Comparison of ENCODE assay signal across 8 cellular contexts in the genomic region with DNA sequence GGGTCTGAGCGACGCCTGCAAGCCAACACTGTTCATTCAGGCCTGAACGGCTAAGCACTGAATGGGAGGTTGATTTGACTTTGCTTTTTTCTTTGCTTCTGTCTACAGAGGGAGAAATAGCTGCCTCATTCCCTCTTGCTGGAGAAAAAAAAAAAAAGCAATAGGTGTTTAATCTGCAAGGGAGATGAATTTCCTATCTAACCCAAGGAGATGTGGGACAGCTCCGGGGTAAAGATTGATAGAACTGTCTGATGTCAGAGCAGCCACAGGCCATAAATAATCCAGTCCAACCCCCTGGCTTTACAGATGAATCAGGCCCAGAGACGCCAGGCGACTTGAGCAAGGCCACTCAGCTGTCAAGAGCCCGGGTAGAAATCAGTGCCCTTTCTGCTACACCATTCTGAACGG.
DNase-seq lines count a peak whose midpoint lies in the region; ATAC-seq, FAIRE-seq and TF ChIP-seq lines count a peak whose summit lies in the region.

No MANE protein-coding gene starts in this region.

- FAIRE-seq in frontal cortex (lab: Jason Lieb, UNC) = no peak

- no peak overlapping the region for H2BK15ac ChIP-seq in mesendoderm (replicated peaks; ENCODE audit: low read depth)

- TF ChIP-seq CTCF in heart left ventricle (IDR thresholded peaks at IDR 0.05) (no peak), astrocyte of the cerebellum (IDR thresholded peaks at IDR 0.05; ENCODE audit: low read depth, low read length, missing control alignments) (no peak)

- no peaks in the 10 kb centered on the region for H3K27me3 ChIP-seq in heart left ventricle
- H3K27me3 ChIP-seq in mesendoderm (ENCODE audit: insufficient read depth, low read length, poor library complexity) = no peaks in the 10 kb centered on the region

- no peaks in the 10 kb centered on the region for H3K9me3 ChIP-seq in heart left ventricle

- no peak overlapping the region for H4K5ac ChIP-seq in mesendoderm (ENCODE audit: low read length)

- no peak overlapping the region for H2BK120ac ChIP-seq in mesendoderm (ENCODE audit: low read depth, low read length)

- peak overlapping the region; percentile 73 for H3K4me2 ChIP-seq in mesendoderm (ENCODE audit: low read length)

- 33 to 44% (median 41%) methylated on average over 8 of the region's 8 CpGs for WGBS in heart left ventricle, 4 donors
- no CpG with 5 or more reads among the region's 8 CpGs for WGBS in mesendoderm (ENCODE audit: extremely low coverage, insufficient coverage, low lambda C conversion rate)

- ATAC-seq in heart left ventricle (peak in 1 of 4 donors; percentile 4), Right ventricle myocardium inferior (no peak)

- no peak for TF ChIP-seq POLR2A in heart left ventricle (IDR thresholded peaks at IDR 0.05)

- in situ Hi-C loops in astrocyte of the cerebellum (cut with HindIII; ENCODE audit: low sequenced_read_pairs) = no loop called here

- H3K27ac ChIP-seq in heart left ventricle (peak overlapping the region; percentile 80 to 100 (median 94)), mesendoderm (ENCODE audit: low read depth, low read length) (peak overlapping the region; percentile 5)

- H3K4me1 ChIP-seq in heart left ventricle (peaks cover 0 to 37% (median 21%) of the 10 kb centered on the region in 12 donors), mesendoderm (ENCODE audit: control insufficient read depth, low read depth, low read length) (peaks cover 2% of the 10 kb centered on the region)

- H3K9ac ChIP-seq in mesendoderm (ENCODE audit: low read length) = peak overlapping the region; percentile 56

- no peaks in the 10 kb centered on the region for H3K79me1 ChIP-seq in mesendoderm (ENCODE audit: low read length)

- peak overlapping the region; percentile 17 for H2BK5ac ChIP-seq in mesendoderm (ENCODE audit: low read length)

- H2AK5ac ChIP-seq in mesendoderm (ENCODE audit: low read length) = no peak overlapping the region

- DNase-seq in heart left ventricle (no peak), Right ventricle myocardium inferior (ENCODE audit: missing footprints) (no peak), astrocyte of the cerebellum (ENCODE audit: low read depth) (no peak), mesendoderm (no peak), ureter (ENCODE audit: low spot score) (peak; percentile 41), occipital lobe (lab: John Stamatoyannopoulos, UW) (no peak), frontal cortex (ENCODE audit: low spot score in 2 of 2) (no peak), AG08395 (ENCODE audit: low spot score) (no peak)

- H3K56ac ChIP-seq in mesendoderm (ENCODE audit: low read length) = peak overlapping the region; percentile 73

- H3K36me3 ChIP-seq in heart left ventricle (no peaks in the 10 kb centered on the region), mesendoderm (ENCODE audit: control insufficient read depth, insufficient read depth, low read length) (no peaks in the 10 kb centered on the region)

- H3K4ac ChIP-seq in mesendoderm (ENCODE audit: low read depth, low read length) = no peak overlapping the region

- intact Hi-C loops in heart left ventricle (cut with DNase I) (loop anchor here in 6 of 10 donors (2.0 to 10.0 kb wide), 5 partner anchors 52 to 728 kb away; a partner anchor contains a TSS), Right ventricle myocardium inferior (cut with DNase I) (loop anchor here (10.0 kb wide), 2 partner anchors 236 to 436 kb away; no protein-coding TSS in a partner anchor)

- H3K18ac ChIP-seq in mesendoderm (ENCODE audit: low read length) = peak overlapping the region; percentile 21

- H4K8ac ChIP-seq in mesendoderm (ENCODE audit: low read depth, low read length) = no peak overlapping the region

- peak overlapping the region; percentile 16 to 98 (median 82) for H3K4me3 ChIP-seq in heart left ventricle
- peak overlapping the region; percentile 4 for H3K4me3 ChIP-seq in astrocyte of the cerebellum (ENCODE audit: low read depth, low read length)
- no peak overlapping the region for H3K4me3 ChIP-seq in mesendoderm (ENCODE audit: low read length)

- H3K23ac ChIP-seq in mesendoderm (ENCODE audit: low read length) = no peak overlapping the region

- H3K79me2 ChIP-seq in mesendoderm (ENCODE audit: control insufficient read depth, insufficient read depth, low read length) = no peaks in the 10 kb centered on the region
